20 cellular contexts compared by ENCODE assay signal in the genomic region with DNA sequence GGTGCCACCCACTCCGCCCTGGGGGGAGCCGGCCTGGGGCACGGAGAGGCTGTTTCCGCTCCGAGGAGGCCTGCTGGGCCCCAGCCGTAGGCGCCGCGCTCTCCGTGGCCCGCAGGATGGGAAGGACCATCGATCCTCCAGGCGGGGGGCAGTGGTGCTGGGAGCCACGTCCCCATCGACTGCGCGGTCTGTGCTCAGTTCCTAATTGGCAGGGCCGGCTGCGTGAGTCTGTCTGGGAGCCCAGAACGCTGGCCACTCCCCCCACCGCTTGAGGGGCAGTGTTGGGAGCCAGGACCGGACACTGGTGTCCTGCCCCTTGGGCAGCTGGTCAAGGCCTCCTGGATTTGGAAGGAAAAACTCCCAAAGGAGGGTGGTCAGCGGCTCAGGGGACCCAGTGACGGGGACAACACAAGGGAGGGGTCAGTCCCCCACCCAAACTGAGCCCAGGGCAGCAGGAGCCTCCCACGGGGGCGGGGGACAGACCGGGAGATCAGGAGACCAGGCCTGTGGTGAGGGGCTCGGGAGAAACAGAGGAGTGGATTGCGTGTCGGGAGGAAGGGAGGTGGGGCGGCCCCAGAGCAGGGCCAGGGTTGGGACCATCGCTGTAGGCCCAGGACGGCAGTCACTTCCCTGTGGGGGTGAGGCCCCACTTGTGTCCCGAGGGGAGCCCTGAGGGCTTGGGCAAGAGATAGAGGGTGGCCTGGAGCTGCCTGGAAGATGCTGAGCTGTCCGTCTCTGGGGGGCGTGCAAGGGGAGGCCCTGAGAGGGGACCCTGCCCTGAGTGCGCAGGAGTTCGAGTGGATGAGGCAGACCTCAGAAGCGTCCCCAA.
"Had no signal": no experiment of that assay in that cellular context is flagged by ENCODE, and none has a peak within 500 bp of the region (broad histone marks: within the 10 kb centered on the region; RNA-seq: fewer than 3 reads in every experiment).

No MANE protein-coding gene starts in this region.

- H3K27me3 ChIP-seq: cardiac muscle cell, hepatocyte, thyroid gland had no signal

- H3K9me3 Mint-ChIP-seq: activated B cell treated with CpG ODN at 0.5 μM for 24 hours; activated CD4-positive, alpha-beta memory T cell treated with anti-CD3 and anti-CD28 coated beads for 36 hours; activated T-helper 1 cell treated with anti-CD3 and anti-CD28 coated beads, Interleukin-12 subunit alpha, Interleukin-12 subunit beta, Interleukin-2, Interleukin-4 antibody, amounts not matched to agents 30 ng/mL and 10 ng/mL and 1 ng/mL, durations not matched to agents 14 hours and 24 hours and 36 hours; memory B cell; neural crest cell; stimulated activated naive B cell treated with anti-CD40 and anti-IgM and Interleukin-4, amounts not matched to agents 10 μg/mL and 1 μg/mL and 100 μg/mL, for 72 hours had no signal

- H3K27ac Mint-ChIP-seq: activated B cell treated with CpG ODN at 0.5 μM for 24 hours; activated CD4-positive, alpha-beta memory T cell treated with anti-CD3 and anti-CD28 coated beads for 36 hours; activated naive CD8-positive, alpha-beta T cell treated with anti-CD3 and anti-CD28 coated beads, Interleukin-2, amount 10 ng/mL, durations not matched to agents 7 days and 5 days; activated T-helper 1 cell treated with anti-CD3 and anti-CD28 coated beads, Interleukin-12 subunit alpha, Interleukin-12 subunit beta, Interleukin-2, Interleukin-4 antibody, amounts not matched to agents 30 ng/mL and 10 ng/mL and 1 ng/mL, durations not matched to agents 14 hours and 24 hours and 36 hours; memory B cell; stimulated activated naive B cell treated with anti-CD40 and anti-IgM and Interleukin-4, amounts not matched to agents 10 μg/mL and 1 μg/mL and 100 μg/mL, for 72 hours had no signal

- H3K4me1 ChIP-seq: psoas muscle, thyroid gland had no signal

- H3K9me3 ChIP-seq: psoas muscle, thyroid gland had no signal

- H3K36me3 ChIP-seq: cardiac muscle cell, thyroid gland had no signal

- H3K4me3 ChIP-seq: cardiac muscle cell, hepatocyte, psoas muscle, thyroid gland had no signal

- H3K4me3 Mint-ChIP-seq: activated B cell treated with CpG ODN at 0.5 μM for 24 hours; activated CD4-positive, alpha-beta memory T cell treated with anti-CD3 and anti-CD28 coated beads for 36 hours; activated naive CD8-positive, alpha-beta T cell treated with anti-CD3 and anti-CD28 coated beads, Interleukin-2, amount 10 ng/mL, durations not matched to agents 7 days and 5 days; activated T-helper 1 cell treated with anti-CD3 and anti-CD28 coated beads, Interleukin-12 subunit alpha, Interleukin-12 subunit beta, Interleukin-2, Interleukin-4 antibody, amounts not matched to agents 30 ng/mL and 10 ng/mL and 1 ng/mL, durations not matched to agents 14 hours and 24 hours and 36 hours; memory B cell; neural crest cell; stimulated activated naive B cell treated with anti-CD40 and anti-IgM and Interleukin-4, amounts not matched to agents 10 μg/mL and 1 μg/mL and 100 μg/mL, for 72 hours had no signal

- H3K27ac ChIP-seq: cardiac muscle cell, epithelial cell of prostate, hepatocyte, psoas muscle, thyroid gland had no signal

- ATAC-seq: left lobe of liver; psoas muscle; sciatic nerve; stimulated activated naive B cell treated with anti-CD40 and anti-IgM and Interleukin-4, amounts not matched to agents 10 μg/mL and 1 μg/mL and 100 μg/mL, for 72 hours had no signal

- FAIRE-seq: islet of Langerhans, TTC549 had no signal

- H3K4me1 Mint-ChIP-seq: activated B cell treated with CpG ODN at 0.5 μM for 24 hours; activated naive CD8-positive, alpha-beta T cell treated with anti-CD3 and anti-CD28 coated beads, Interleukin-2, amount 10 ng/mL, durations not matched to agents 7 days and 5 days; stimulated activated naive B cell treated with anti-CD40 and anti-IgM and Interleukin-4, amounts not matched to agents 10 μg/mL and 1 μg/mL and 100 μg/mL, for 72 hours had no signal

- H3K36me3 Mint-ChIP-seq: activated CD4-positive, alpha-beta memory T cell treated with anti-CD3 and anti-CD28 coated beads for 36 hours; activated naive CD8-positive, alpha-beta T cell treated with anti-CD3 and anti-CD28 coated beads, Interleukin-2, amount 10 ng/mL, durations not matched to agents 7 days and 5 days; stimulated activated naive B cell treated with anti-CD40 and anti-IgM and Interleukin-4, amounts not matched to agents 10 μg/mL and 1 μg/mL and 100 μg/mL, for 72 hours had no signal

- DNase-seq: activated B cell treated with CpG ODN at 0.5 μM for 24 hours; activated CD4-positive, alpha-beta memory T cell treated with anti-CD3 and anti-CD28 coated beads for 36 hours; activated CD4-positive, alpha-beta T cell treated with anti-CD3 and anti-CD28 coated beads for 4 hours; activated naive CD8-positive, alpha-beta T cell treated with anti-CD3 and anti-CD28 coated beads, Interleukin-2, amount 10 ng/mL, durations not matched to agents 7 days and 5 days; activated T-cell treated with anti-CD3 and anti-CD28 coated beads for 4 hours; foreskin fibroblast; stimulated activated CD4-positive, alpha-beta T cell treated with anti-CD3 and anti-CD28 coated beads, Interleukin-4, amount 100 ng/mL, for 4 hours; stimulated activated naive B cell treated with anti-CD40 and anti-IgM and Interleukin-4, amounts not matched to agents 10 μg/mL and 1 μg/mL and 100 μg/mL, for 72 hours; thyroid gland had no signal
